Comparison of ENCODE assay signal across 1 cellular context in the genomic region with DNA sequence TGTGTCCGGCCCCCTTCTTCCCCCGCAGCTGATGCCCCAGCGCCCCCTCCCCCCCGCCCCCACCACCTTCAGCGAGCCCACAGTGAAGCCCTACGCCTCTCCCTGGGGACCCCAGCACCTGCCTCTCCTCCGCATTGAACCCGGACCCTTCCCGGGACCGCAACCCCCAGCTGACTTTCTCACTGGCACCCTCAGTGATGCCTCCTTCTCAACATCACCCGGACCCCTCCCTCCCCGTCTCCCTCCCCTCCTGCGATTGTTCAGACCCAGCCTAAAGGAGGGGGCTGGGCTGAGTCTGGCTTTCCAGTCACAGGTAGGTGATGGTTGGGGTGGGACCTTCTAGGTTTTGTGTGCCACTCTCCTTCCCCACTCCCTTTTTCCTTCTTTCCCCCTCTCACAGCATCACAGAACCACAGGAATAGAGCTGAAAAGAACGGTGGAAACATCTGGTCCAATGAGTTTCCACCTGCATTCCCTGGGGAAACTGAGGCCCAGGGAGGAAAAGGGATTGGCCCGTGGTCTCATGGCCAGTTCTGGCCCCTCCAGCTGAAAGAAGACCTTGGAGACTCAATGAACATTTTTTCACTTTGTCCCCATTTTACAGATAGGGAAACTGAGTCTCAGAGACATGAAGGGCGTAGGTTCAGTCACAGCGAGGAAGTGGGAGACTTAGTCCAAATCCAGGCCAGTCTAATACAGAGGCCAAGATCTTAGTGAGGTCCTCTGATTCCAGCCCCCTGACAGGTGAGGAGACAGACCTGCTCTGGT.
TF ChIP-seq lines count a peak whose summit lies in the region.

No MANE protein-coding gene starts in this region.

TF ChIP-seq in K562, 482 proteins besides CTCF, POLR2A, EP300 and RAD21:
- TF ChIP-seq KDM1A (IDR thresholded peaks at IDR 0.05): peak in 1 of 2 experiments; percentile 39; a peak in 3 of 4 replicates
- peak; percentile 81 for TF ChIP-seq BCOR (IDR thresholded peaks at IDR 0.05)
- TF ChIP-seq ZNF740 (CRISPR knock-in tag; IDR thresholded peaks at IDR 0.05): 0 out of 2 replicates have a peak, but pooled peaks have one; percentile 10
- TF ChIP-seq ZNF740 (tag; IDR thresholded peaks at IDR 0.05): no peak
- TF ChIP-seq ESRRB (CRISPR knock-in tag; IDR thresholded peaks at IDR 0.05; ENCODE audit: borderline replicate concordance): no peak
- TF ChIP-seq RBM25 (IDR thresholded peaks at IDR 0.05; ENCODE audit: low read depth, low read length, severe bottlenecking): peak; percentile 72
- TF ChIP-seq ZBED1 (IDR thresholded peaks at IDR 0.05): no peak
- TF ChIP-seq ZBTB43 (CRISPR knock-in tag; IDR thresholded peaks at IDR 0.05): 0 out of 2 replicates have a peak, but pooled peaks have one; percentile 41
- peak; percentile 72 for TF ChIP-seq ESRRA (IDR thresholded peaks at IDR 0.05; ENCODE audit: borderline replicate concordance, low read depth)
